In the genomic region with DNA sequence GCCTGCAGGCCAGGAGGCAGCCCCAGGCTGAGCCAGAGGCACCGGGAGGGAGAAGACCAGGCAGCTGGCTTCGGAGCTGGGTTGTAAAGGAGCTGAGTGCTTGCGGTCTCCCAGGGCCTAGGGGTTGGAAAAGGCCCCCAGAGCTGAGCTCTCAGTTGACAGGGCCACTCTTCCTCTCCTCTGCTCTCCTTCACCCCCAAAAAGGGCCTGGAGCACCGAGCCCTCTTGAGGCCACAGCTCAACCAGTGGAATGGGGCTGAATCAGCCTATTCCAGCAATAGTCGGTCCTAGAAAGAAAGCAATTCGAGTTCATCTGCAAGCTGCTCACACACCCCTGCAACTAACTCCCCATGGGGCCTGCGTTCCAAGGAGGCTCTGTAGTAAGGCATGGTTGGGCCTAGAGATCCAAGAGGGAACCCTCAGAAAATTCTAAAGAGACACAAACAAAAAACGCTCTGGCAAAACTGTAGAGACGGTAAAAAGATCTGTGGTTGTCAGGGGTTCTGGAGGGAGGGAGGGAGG, we compare ENCODE assay signal across 21 cellular contexts.
DNase-seq lines count a peak whose midpoint lies in the region; ATAC-seq, FAIRE-seq and TF ChIP-seq lines count a peak whose summit lies in the region.
"Had no signal": no experiment of that assay in that cellular context is flagged by ENCODE, and none has a peak within 500 bp of the region (broad histone marks: within the 10 kb centered on the region; RNA-seq: fewer than 3 reads in every experiment).

No MANE protein-coding gene starts in this region.

- H3K4me1 Mint-ChIP-seq in WTC11 (peaks cover 7% of the 10 kb centered on the region), glutamatergic neuron (ENCODE audit: low read depth, unreplicated experiment) (peaks cover 30% of the 10 kb centered on the region), neural progenitor cell (peaks cover 22% of the 10 kb centered on the region)
- H3K4me1 Mint-ChIP-seq: B cell; CD4-positive, CD25-positive, alpha-beta regulatory T cell; CD8-positive, alpha-beta memory T cell had no signal

- no peaks in the 10 kb centered on the region for H3K79me2 ChIP-seq in neural progenitor cell (ENCODE audit: low read depth)

- no peak for TF ChIP-seq POLR2A in GM12891 (IDR thresholded peaks at IDR 0.05; ENCODE audit: low read depth, low read length)

- TF ChIP-seq CTCF in WTC11 (IDR thresholded peaks at IDR 0.05) (no peak), glutamatergic neuron (IDR thresholded peaks at IDR 0.05; ENCODE audit: partially characterized antibody, unreplicated experiment) (no peak), neural progenitor cell (IDR thresholded peaks at IDR 0.05) (no peak), BE2C (IDR thresholded peaks at IDR 0.05; ENCODE audit: low read depth, low read length) (no peak)

- no peak for FAIRE-seq in GM12891 (lab: Jason Lieb, UNC)
- FAIRE-seq: A549, GM19239 had no signal

- no peaks in the 10 kb centered on the region for H3K9me3 ChIP-seq in neural progenitor cell (ENCODE audit: low read depth)
- no peaks in the 10 kb centered on the region; the same call in 1 of the 2 replicates for H3K9me3 ChIP-seq in BE2C
- H3K9me3 ChIP-seq: A549, HAP-1 had no signal

- peaks cover 4% of the 10 kb centered on the region for H3K9me3 Mint-ChIP-seq in WTC11
- peaks cover 12% of the 10 kb centered on the region for H3K9me3 Mint-ChIP-seq in glutamatergic neuron (ENCODE audit: unreplicated experiment)
- H3K9me3 Mint-ChIP-seq in neural progenitor cell, result no peaks in the 10 kb centered on the region

- H3K4me1 ChIP-seq in neural progenitor cell (no peaks in the 10 kb centered on the region), BE2C (no peaks in the 10 kb centered on the region; the same call in 1 of the 2 replicates)
- H3K4me1 ChIP-seq: HAP-1 had no signal

- peak; percentile 39; the same call in 1 of the 2 replicates for ATAC-seq in WTC11
- ATAC-seq: A549 had no signal

- H3K27me3 ChIP-seq in neural progenitor cell, result no peaks in the 10 kb centered on the region
- H3K27me3 ChIP-seq in BE2C, result no peaks in the 10 kb centered on the region

- no peaks in the 10 kb centered on the region for H3K36me3 ChIP-seq in neural progenitor cell
- H3K36me3 ChIP-seq in BE2C, result no peaks in the 10 kb centered on the region
- H3K36me3 ChIP-seq: HAP-1 had no signal

- no peaks in the 10 kb centered on the region for H3K27me3 Mint-ChIP-seq in WTC11 (ENCODE audit: low read depth)
- peaks cover 2% of the 10 kb centered on the region for H3K27me3 Mint-ChIP-seq in glutamatergic neuron (ENCODE audit: unreplicated experiment)
- H3K27me3 Mint-ChIP-seq in neural progenitor cell (ENCODE audit: insufficient read depth, low read depth), result peaks cover 7% of the 10 kb centered on the region
- H3K27me3 Mint-ChIP-seq: CD4-positive, CD25-positive, alpha-beta regulatory T cell had no signal

- DNase-seq in Ammon's horn (ENCODE audit: low spot score), result peak; percentile 27
- DNase-seq in WTC11 (ENCODE audit: low spot score), result no peak
- DNase-seq in glutamatergic neuron, result no peak
- no peak for DNase-seq in neural progenitor cell (ENCODE audit: low spot score)
- DNase-seq in GM12891 (ENCODE audit: insufficient read length, low spot score), result no peak
- DNase-seq in BE2C, result no peak
- no peak for DNase-seq in GM19238 (ENCODE audit: insufficient read length, low spot score)
- no peak for DNase-seq in NCI-H510A (lab: John Stamatoyannopoulos, UW)
- DNase-seq: CD4-positive, CD25-positive, alpha-beta regulatory T cell; CD8-positive, alpha-beta memory T cell; COR-L47; DMS 273 treated with DMSO at 0.1 percent for 48 hours; DMS53; DND-41; GDM1 had no signal

- no peak overlapping the region for H3K27ac ChIP-seq in neural progenitor cell
- H3K27ac ChIP-seq: 22Rv1, A549, HL-60 had no signal

- no peak overlapping the region for H3K4me3 ChIP-seq in neural progenitor cell
- no peak overlapping the region for H3K4me3 ChIP-seq in BE2C (ENCODE audit: low read depth, low read length)
- H3K4me3 ChIP-seq: A549, HAP-1 had no signal

- no peaks in the 10 kb centered on the region for H3K36me3 Mint-ChIP-seq in WTC11
- H3K36me3 Mint-ChIP-seq in glutamatergic neuron (ENCODE audit: unreplicated experiment), result peaks cover 12% of the 10 kb centered on the region
- H3K36me3 Mint-ChIP-seq in neural progenitor cell, result no peaks in the 10 kb centered on the region
- H3K36me3 Mint-ChIP-seq: CD4-positive, CD25-positive, alpha-beta regulatory T cell had no signal

- H3K9ac ChIP-seq in neural progenitor cell, result no peak overlapping the region

- CTCF ChIA-PET in WTC11 (lab: Charles Lee), result interaction anchor here (0.8 to 1.1 kb wide), 2 partner anchors 11 to 54 kb away, joined by 4 to 5 read pairs; no protein-coding TSS in a partner anchor

- no peak overlapping the region for H3K4me2 ChIP-seq in neural progenitor cell
- H3K4me2 ChIP-seq: A549 had no signal

- H4K20me1 ChIP-seq in neural progenitor cell (ENCODE audit: low read depth), result no peaks in the 10 kb centered on the region

- H2AFZ ChIP-seq in neural progenitor cell (replicated peaks), result peak overlapping the region; percentile 50

- no peak overlapping the region for H3K4me3 Mint-ChIP-seq in WTC11
- peak overlapping the region; percentile 16 for H3K4me3 Mint-ChIP-seq in glutamatergic neuron (ENCODE audit: unreplicated experiment)
- no peak overlapping the region for H3K4me3 Mint-ChIP-seq in neural progenitor cell
- H3K4me3 Mint-ChIP-seq: B cell; CD4-positive, CD25-positive, alpha-beta regulatory T cell; CD8-positive, alpha-beta memory T cell had no signal

- POLR2A ChIA-PET in WTC11 (lab: Charles Lee), result no interaction called here

- H3K27ac Mint-ChIP-seq in WTC11 (peak overlapping the region; percentile 49; the same call in 1 of the 2 replicates), glutamatergic neuron (ENCODE audit: unreplicated experiment) (peak overlapping the region; percentile 68), neural progenitor cell (peak overlapping the region; percentile 90)
- H3K27ac Mint-ChIP-seq: B cell; CD4-positive, CD25-positive, alpha-beta regulatory T cell; CD8-positive, alpha-beta memory T cell had no signal

- H3F3A ChIP-seq in neural progenitor cell (ENCODE audit: low read depth), result no peaks in the 10 kb centered on the region

TF ChIP-seq in WTC11, 78 proteins besides CTCF, POLR2A, EP300 and RAD21 (continues in another document):
- TF ChIP-seq, protein P1, sequence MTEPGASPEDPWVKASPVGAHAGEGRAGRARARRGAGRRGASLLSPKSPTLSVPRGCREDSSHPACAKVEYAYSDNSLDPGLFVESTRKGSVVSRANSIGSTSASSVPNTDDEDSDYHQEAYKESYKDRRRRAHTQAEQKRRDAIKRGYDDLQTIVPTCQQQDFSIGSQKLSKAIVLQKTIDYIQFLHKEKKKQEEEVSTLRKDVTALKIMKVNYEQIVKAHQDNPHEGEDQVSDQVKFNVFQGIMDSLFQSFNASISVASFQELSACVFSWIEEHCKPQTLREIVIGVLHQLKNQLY (CRISPR knock-in tag; IDR thresholded peaks at IDR 0.05), result no peak

TF ChIP-seq in GM12891, 5 proteins besides CTCF, POLR2A, EP300 and RAD21:
- TF ChIP-seq SPI1 (IDR thresholded peaks at IDR 0.05; ENCODE audit: low read depth, low read length) (no peak), PAX5 (IDR thresholded peaks at IDR 0.05; ENCODE audit: insufficient read depth, low read length, severe bottlenecking) (no peak), POLR2AphosphoS5 (IDR thresholded peaks at IDR 0.05; ENCODE audit: low read depth, low read length) (no peak), POU2F2 (IDR thresholded peaks at IDR 0.05; ENCODE audit: low read depth, low read length) (no peak), TAF1 (IDR thresholded peaks at IDR 0.05; ENCODE audit: low read depth, low read length) (no peak)
